In genomic region chr5:157864067-157864466, GRCh38 we compare ENCODE assay signal across 24 cellular contexts. TPM values are rescaled to one million over a fixed set of nuclear protein-coding genes. Genes with fewer than 3 reads are reported as not detected.
DNase-seq lines count a peak whose midpoint lies in the region; ATAC-seq and TF ChIP-seq lines count a peak whose summit lies in the region.
"Had no signal": no experiment of that assay in that cellular context is flagged by ENCODE, and none has a peak within 500 bp of the region (broad histone marks: within the 10 kb centered on the region; RNA-seq: fewer than 3 reads in every experiment).

No MANE protein-coding gene starts in this region.

- no peak overlapping the region for H4K8ac ChIP-seq in H9 (replicated peaks; ENCODE audit: insufficient read length, low read depth, low read length)

- peak overlapping the region; percentile 64 for H3K27ac Mint-ChIP-seq in CD8-positive, alpha-beta T cell
- 0 out of 7 replicates have a peak overlapping the region, but pooled peaks of 1 of the 3 experiments have one; percentile 60 for H3K27ac Mint-ChIP-seq in H9
- H3K27ac Mint-ChIP-seq in T-helper 17 cell, result peak overlapping the region; percentile 66
- H3K27ac Mint-ChIP-seq in activated T-helper 1 cell treated with anti-CD3 and anti-CD28 coated beads, Interleukin-12 subunit alpha, Interleukin-12 subunit beta, Interleukin-2, Interleukin-4 antibody, amounts not matched to agents 30 ng/mL and 10 ng/mL and 1 ng/mL, durations not matched to agents 14 hours and 24 hours and 36 hours, result no peak overlapping the region
- H3K27ac Mint-ChIP-seq: activated CD4-positive, alpha-beta memory T cell treated with anti-CD3 and anti-CD28 coated beads, Interleukin-2, amount 10 ng/mL, durations not matched to agents 7 days and 5 days; HFFc6; stimulated activated naive B cell treated with anti-CD40 and anti-IgM and Interleukin-4, amounts not matched to agents 10 μg/mL and 1 μg/mL and 100 μg/mL, for 72 hours had no signal

- no peak overlapping the region for H2BK20ac ChIP-seq in H9 (ENCODE audit: low read depth, low read length, poor library complexity, severe bottlenecking)

- ATAC-seq in CD8-positive, alpha-beta T cell, result peak; percentile 72
- ATAC-seq in T-helper 17 cell, result no peak
- ATAC-seq: foreskin keratinocyte; lower lobe of right lung; stimulated activated naive B cell treated with anti-CD40 and anti-IgM and Interleukin-4, amounts not matched to agents 10 μg/mL and 1 μg/mL and 100 μg/mL, for 72 hours had no signal

- H3K36me3 Mint-ChIP-seq in CD8-positive, alpha-beta T cell, result peaks cover under 1% of the 10 kb centered on the region
- H3K36me3 Mint-ChIP-seq in H9 (ENCODE audit: insufficient read depth in 1 of 3, low read depth in 3 of 3) (no peaks in the 10 kb centered on the region), T-helper 17 cell (ENCODE audit: low read depth) (no peaks in the 10 kb centered on the region)
- no peaks in the 10 kb centered on the region for H3K36me3 Mint-ChIP-seq in activated T-helper 1 cell treated with anti-CD3 and anti-CD28 coated beads, Interleukin-12 subunit alpha, Interleukin-12 subunit beta, Interleukin-2, Interleukin-4 antibody, amounts not matched to agents 30 ng/mL and 10 ng/mL and 1 ng/mL, durations not matched to agents 14 hours and 24 hours and 36 hours (ENCODE audit: low read depth)
- H3K36me3 Mint-ChIP-seq: stimulated activated naive B cell treated with anti-CD40 and anti-IgM and Interleukin-4, amounts not matched to agents 10 μg/mL and 1 μg/mL and 100 μg/mL, for 72 hours had no signal

- no peaks in the 10 kb centered on the region for H3K79me2 ChIP-seq in H9 (ENCODE audit: insufficient read depth, low read length)

- intact Hi-C loops in CD8-positive, alpha-beta T cell (cut with DNase I, micrococcal nuclease), result no loop called here
- intact Hi-C loops in activated T-helper 1 cell treated with anti-CD3 and anti-CD28 coated beads, Interleukin-12 subunit alpha, Interleukin-12 subunit beta, Interleukin-2, Interleukin-4 antibody, amounts not matched to agents 30 ng/mL and 10 ng/mL and 1 ng/mL, durations not matched to agents 14 hours and 24 hours and 36 hours (cut with micrococcal nuclease), result no loop called here

- no peaks in the 10 kb centered on the region for H3K9me3 Mint-ChIP-seq in CD8-positive, alpha-beta T cell
- H3K9me3 Mint-ChIP-seq in H9, result no peaks in the 10 kb centered on the region; a peak in 1 of 5 replicates
- H3K9me3 Mint-ChIP-seq in activated T-helper 1 cell treated with anti-CD3 and anti-CD28 coated beads, Interleukin-12 subunit alpha, Interleukin-12 subunit beta, Interleukin-2, Interleukin-4 antibody, amounts not matched to agents 30 ng/mL and 10 ng/mL and 1 ng/mL, durations not matched to agents 14 hours and 24 hours and 36 hours, result no peaks in the 10 kb centered on the region
- H3K9me3 Mint-ChIP-seq: activated CD4-positive, alpha-beta memory T cell treated with anti-CD3 and anti-CD28 coated beads, Interleukin-2, amount 10 ng/mL, durations not matched to agents 7 days and 5 days; central memory CD8-positive, alpha-beta T cell; HFFc6 had no signal

- no peak overlapping the region for H3K4me2 ChIP-seq in H9 (ENCODE audit: insufficient read depth, insufficient read length, low read length)

- CTCF ChIA-PET in CD8-positive, alpha-beta T cell (lab: Charles Lee), result interaction anchor here (1.0 to 1.6 kb wide), 2 partner anchors 85 to 121 kb away, joined by 3 to 5 read pairs; partner anchors contain the start of gene LSM11
- CTCF ChIA-PET in HEK293T (lab: Yijun Ruan, JAX), result interaction anchor here (0.7 kb wide), 1 partner anchor 56 kb away, joined by 3 read pairs; no protein-coding TSS in a partner anchor

- H3K4me1 Mint-ChIP-seq in CD8-positive, alpha-beta T cell (ENCODE audit: low read depth), result peaks cover 31% of the 10 kb centered on the region
- H3K4me1 Mint-ChIP-seq in H9 (peaks cover 24 to 35% of the 10 kb centered on the region in 2 experiments), T-helper 17 cell (peaks cover 23% of the 10 kb centered on the region)
- H3K4me1 Mint-ChIP-seq in activated T-helper 1 cell treated with anti-CD3 and anti-CD28 coated beads, Interleukin-12 subunit alpha, Interleukin-12 subunit beta, Interleukin-2, Interleukin-4 antibody, amounts not matched to agents 30 ng/mL and 10 ng/mL and 1 ng/mL, durations not matched to agents 14 hours and 24 hours and 36 hours (ENCODE audit: low read depth), result peaks cover 29% of the 10 kb centered on the region

- no peaks in the 10 kb centered on the region for H4K20me1 ChIP-seq in H9 (ENCODE audit: control insufficient read depth, insufficient read depth, insufficient read length)

- TF ChIP-seq CTCF in CD8-positive, alpha-beta T cell (IDR thresholded peaks at IDR 0.05), result no peak
- no peak; the same call in 2 of the 3 replicates for TF ChIP-seq CTCF in H9 (conservative IDR thresholded peaks at IDR 0.05)

- H3K14ac ChIP-seq in H9 (ENCODE audit: insufficient read depth, low read length), result no peak overlapping the region

- H3K56ac ChIP-seq in H9 (ENCODE audit: insufficient read length, low read depth, low read length), result no peak overlapping the region

- no peaks in the 10 kb centered on the region for H3K27me3 Mint-ChIP-seq in CD8-positive, alpha-beta T cell (ENCODE audit: low read depth)
- H3K27me3 Mint-ChIP-seq in H9 (ENCODE audit: low read depth), result 0 out of 2 replicates have a peak, but pooled peaks cover 2% of the 10 kb centered on the region
- no peaks in the 10 kb centered on the region for H3K27me3 Mint-ChIP-seq in T-helper 17 cell
- H3K27me3 Mint-ChIP-seq in activated T-helper 1 cell treated with anti-CD3 and anti-CD28 coated beads, Interleukin-12 subunit alpha, Interleukin-12 subunit beta, Interleukin-2, Interleukin-4 antibody, amounts not matched to agents 30 ng/mL and 10 ng/mL and 1 ng/mL, durations not matched to agents 14 hours and 24 hours and 36 hours (ENCODE audit: insufficient read depth), result no peaks in the 10 kb centered on the region
- H3K27me3 Mint-ChIP-seq: activated CD4-positive, alpha-beta memory T cell treated with anti-CD3 and anti-CD28 coated beads, Interleukin-2, amount 10 ng/mL, durations not matched to agents 7 days and 5 days; central memory CD8-positive, alpha-beta T cell; stimulated activated naive B cell treated with anti-CD40 and anti-IgM and Interleukin-4, amounts not matched to agents 10 μg/mL and 1 μg/mL and 100 μg/mL, for 72 hours had no signal

- no peak overlapping the region for H4K5ac ChIP-seq in H9 (ENCODE audit: insufficient read length, low read depth, low read length)

- H2BK120ac ChIP-seq in H9 (ENCODE audit: low read depth, low read length, poor library complexity, severe bottlenecking), result no peak overlapping the region

- H3K4me1 ChIP-seq in CD8-positive, alpha-beta T cell (ENCODE audit: insufficient read depth, low read length), result peaks cover 21% of the 10 kb centered on the region
- H3K4me1 ChIP-seq in H9 (ENCODE audit: insufficient read depth, low read length), result peaks cover 3% of the 10 kb centered on the region; the same call in 1 of the 2 replicates
- H3K4me1 ChIP-seq: foreskin keratinocyte, lower lobe of right lung, Peyer's patch, vagina had no signal

- H3K36me3 ChIP-seq in CD8-positive, alpha-beta T cell (ENCODE audit: insufficient read depth, low read length), result no peaks in the 10 kb centered on the region
- H3K36me3 ChIP-seq: ascending aorta, lower lobe of right lung, neutrophil, Peyer's patch, vagina, WERI-Rb-1 had no signal

- no peak overlapping the region for H3K4me3 ChIP-seq in CD8-positive, alpha-beta T cell (ENCODE audit: low read depth, low read length)
- H3K4me3 ChIP-seq: ascending aorta, lower lobe of right lung, Peyer's patch, skin epidermis, vagina had no signal

- no peak overlapping the region for H2BK5ac ChIP-seq in H9 (ENCODE audit: insufficient read length, low read length)

- H3K9ac ChIP-seq in H9 (ENCODE audit: extremely low read depth, insufficient read length, low read length), result no peak overlapping the region

- H3K79me1 ChIP-seq in H9 (ENCODE audit: insufficient read depth, low read depth, low read length, poor library complexity, severe bottlenecking), result no peaks in the 10 kb centered on the region

- H3K4ac ChIP-seq in H9 (ENCODE audit: low read depth, low read length), result no peak overlapping the region

- WGBS in H9 (ENCODE audit: extremely low coverage, insufficient read length, low lambda C conversion rate), result no CpG with 5 or more reads among the region's 4 CpGs

- no peak overlapping the region for H2AFZ ChIP-seq in H9 (ENCODE audit: low read length)

- no peak overlapping the region for H3K18ac ChIP-seq in H9 (ENCODE audit: insufficient read length, low read depth, low read length)

- H2BK12ac ChIP-seq in H9 (ENCODE audit: insufficient read length, low read depth, low read length), result no peak overlapping the region

- no peak overlapping the region for H3K4me3 Mint-ChIP-seq in CD8-positive, alpha-beta T cell
- H3K4me3 Mint-ChIP-seq in H9 (no peak overlapping the region), T-helper 17 cell (peak overlapping the region; percentile 49)
- no peak overlapping the region for H3K4me3 Mint-ChIP-seq in activated T-helper 1 cell treated with anti-CD3 and anti-CD28 coated beads, Interleukin-12 subunit alpha, Interleukin-12 subunit beta, Interleukin-2, Interleukin-4 antibody, amounts not matched to agents 30 ng/mL and 10 ng/mL and 1 ng/mL, durations not matched to agents 14 hours and 24 hours and 36 hours
- H3K4me3 Mint-ChIP-seq: activated CD4-positive, alpha-beta memory T cell treated with anti-CD3 and anti-CD28 coated beads, Interleukin-2, amount 10 ng/mL, durations not matched to agents 7 days and 5 days; central memory CD8-positive, alpha-beta T cell; HFFc6; stimulated activated naive B cell treated with anti-CD40 and anti-IgM and Interleukin-4, amounts not matched to agents 10 μg/mL and 1 μg/mL and 100 μg/mL, for 72 hours had no signal

- H3K27ac ChIP-seq in CD8-positive, alpha-beta T cell (ENCODE audit: low read depth, low read length), result no peak overlapping the region
- no peak overlapping the region for H3K27ac ChIP-seq in H9 (ENCODE audit: insufficient read length, low read depth, low read length)
- H3K27ac ChIP-seq: ascending aorta, foreskin keratinocyte, lower lobe of right lung, Peyer's patch, skin epidermis, vagina, WERI-Rb-1 had no signal

- peak in 5 of 7 experiments; percentile 9 to 61 (median 36) for DNase-seq in CD8-positive, alpha-beta T cell
- peak; percentile 71 for DNase-seq in H9
- no peak for DNase-seq in T-helper 17 cell
- peak; percentile 32 for DNase-seq in iPS-NIHi7 (ENCODE audit: extremely low spot score)
- no peak for DNase-seq in HEK293T (ENCODE audit: extremely low spot score)
- no peak for DNase-seq in MV-4-11 (lab: John Stamatoyannopoulos, UW)
- no peak for DNase-seq in NCI-H2107 (lab: John Stamatoyannopoulos, UW)
- no peak for DNase-seq in activated T-helper 1 cell treated with anti-CD3 and anti-CD28 coated beads, Interleukin-12 subunit alpha, Interleukin-12 subunit beta, Interleukin-2, Interleukin-4 antibody, amounts not matched to agents 30 ng/mL and 10 ng/mL and 1 ng/mL, durations not matched to agents 14 hours and 24 hours and 36 hours (ENCODE audit: low spot score)
- DNase-seq: activated CD4-positive, alpha-beta memory T cell treated with anti-CD3 and anti-CD28 coated beads, Interleukin-2, amount 10 ng/mL, durations not matched to agents 7 days and 5 days; C1 segment of cervical spinal cord; HFFc6; lower lobe of right lung; NCI-H1105 treated with DMSO at 0.1 percent for 48 hours; NCI-H2029 treated with DMSO at 0.1 percent for 48 hours; Peyer's patch; stimulated activated CD4-positive, alpha-beta T cell treated with anti-CD3 and anti-CD28 coated beads, Interleukin-2, amount 100 ng/mL, for 24 hours; stimulated activated naive B cell treated with anti-CD40 and anti-IgM and Interleukin-4, amounts not matched to agents 10 μg/mL and 1 μg/mL and 100 μg/mL, for 72 hours; WERI-Rb-1 had no signal

- no peak overlapping the region for H2AK5ac ChIP-seq in H9 (ENCODE audit: insufficient read length, low read length)

- no peaks in the 10 kb centered on the region for H3K27me3 ChIP-seq in CD8-positive, alpha-beta T cell (ENCODE audit: insufficient read depth, low read length)
- H3K27me3 ChIP-seq in H9 (ENCODE audit: insufficient read depth, low read length), result no peaks in the 10 kb centered on the region; the same call in 1 of the 2 replicates
- H3K27me3 ChIP-seq: ascending aorta, foreskin keratinocyte, neutrophil, Peyer's patch, vagina had no signal

- H3K23ac ChIP-seq in H9 (ENCODE audit: insufficient read length, low read depth, low read length), result no peak overlapping the region

- H2BK15ac ChIP-seq in H9 (ENCODE audit: low read depth, low read length), result no peak overlapping the region

- H3K23me2 ChIP-seq in H9 (ENCODE audit: insufficient read length, low read depth, low read length, poor library complexity, severe bottlenecking), result no peaks in the 10 kb centered on the region

- H4K91ac ChIP-seq in H9 (ENCODE audit: insufficient read length, low read depth, low read length), result no peak overlapping the region

- POLR2A ChIA-PET in CD8-positive, alpha-beta T cell (lab: Charles Lee), result interaction anchor here (0.7 kb wide), 1 partner anchor 33 kb away, joined by 3 read pairs; no protein-coding TSS in a partner anchor
- POLR2A ChIA-PET in HEK293T (lab: Yijun Ruan, JAX), result no interaction called here

- no peaks in the 10 kb centered on the region for H3K9me3 ChIP-seq in CD8-positive, alpha-beta T cell (ENCODE audit: low read length)
- H3K9me3 ChIP-seq in H9 (ENCODE audit: control insufficient read depth, low read depth, low read length) (no peaks in the 10 kb centered on the region), T-helper 17 cell (ENCODE audit: control insufficient read depth, low read length, poor library complexity, severe bottlenecking) (no peaks in the 10 kb centered on the region)
- H3K9me3 ChIP-seq: ascending aorta, lower lobe of right lung, neutrophil, Peyer's patch, vagina had no signal

- no peak overlapping the region for H3T11ph ChIP-seq in H9 (ENCODE audit: low read length)

RNA-seq across cellular contexts. Expression of gene CLINT1, which starts 5.1 kb away (rescaled TPM):
- total RNA-seq in CD8-positive, alpha-beta T cell, result 100 to 1,000 TPM in 1 of 2 experiments, 10 to 100 TPM in 1; 94.7 to 101 TPM
- 74.0 and 79.1 TPM in 2 replicates for total RNA-seq in H9 (2021)
- 100 to 1,000 TPM in 1 of 2 donors, 10 to 100 TPM in 1; 92.7 to 102 TPM for total RNA-seq in T-helper 17 cell
- 90.5 and 93.1 TPM in 2 replicates for total RNA-seq in activated T-helper 1 cell treated with anti-CD3 and anti-CD28 coated beads, Interleukin-12 subunit alpha, Interleukin-12 subunit beta, Interleukin-2, Interleukin-4 antibody, amounts not matched to agents 30 ng/mL and 10 ng/mL and 1 ng/mL, durations not matched to agents 14 hours and 24 hours and 36 hours

Comparison
In these comparisons a context has a peak if more than half of its experiments do, and no peak if none do; other contexts are left out.
1. DNase-seq: peak in CD8-positive, alpha-beta T cell (5 of 7), H9 (single experiment) and iPS-NIHi7 (single experiment); none in T-helper 17 cell (0 of 3), HEK293T (single experiment), MV-4-11 (single experiment), NCI-H2107 (single experiment) and activated T-helper 1 cell treated with anti-CD3 and anti-CD28 coated beads, Interleukin-12 subunit alpha, Interleukin-12 subunit beta, Interleukin-2, Interleukin-4 antibody, amounts not matched to agents 30 ng/mL and 10 ng/mL and 1 ng/mL, durations not matched to agents 14 hours and 24 hours and 36 hours (single experiment).